Comparison of ENCODE assay signal across 8 cellular contexts in the genomic region with DNA sequence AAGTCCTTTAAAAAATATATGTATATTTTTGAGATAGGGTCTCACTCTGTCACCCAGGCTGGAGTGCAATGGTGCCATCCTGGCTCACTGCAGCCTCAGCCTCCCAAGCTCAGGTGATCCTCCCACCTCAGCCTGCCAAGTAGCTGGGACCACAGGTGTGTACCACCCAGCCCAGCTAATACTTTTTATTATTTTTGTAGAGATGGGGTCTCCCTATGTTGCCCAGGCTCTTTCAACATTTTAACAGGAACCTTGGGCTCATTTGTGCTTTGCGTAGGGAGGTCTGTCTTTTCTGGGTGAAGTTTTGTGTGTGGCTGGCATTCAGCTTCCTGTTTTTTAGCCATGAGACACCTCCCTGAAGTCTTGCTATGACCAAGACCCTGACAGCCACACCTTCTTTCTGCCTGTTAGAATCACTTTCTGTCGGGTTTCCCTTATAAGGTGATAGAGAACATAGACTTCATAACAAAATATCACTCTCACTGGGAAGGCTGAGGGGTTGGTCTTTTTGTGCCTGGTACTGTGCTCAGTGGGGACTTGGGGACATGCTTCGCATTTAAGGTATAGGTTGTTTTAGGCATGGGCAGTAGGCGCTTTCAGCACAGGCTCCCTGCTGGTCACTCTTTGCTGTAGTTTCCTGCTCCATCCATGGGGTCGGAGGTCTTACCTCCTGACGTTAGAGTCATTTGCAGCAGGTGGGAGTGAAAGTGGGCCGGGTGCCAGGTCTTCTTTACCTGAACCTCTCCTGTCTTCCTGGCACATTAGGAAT. TPM values are rescaled to one million over a fixed set of nuclear protein-coding genes. Genes with fewer than 3 reads are reported as not detected.
DNase-seq lines count a peak whose midpoint lies in the region; ATAC-seq and TF ChIP-seq lines count a peak whose summit lies in the region.

No MANE protein-coding gene starts in this region.

- H3K9me3 Mint-ChIP-seq in stimulated activated effector memory CD8-positive, alpha-beta T cell treated with anti-CD3 and anti-CD28 coated beads, Interleukin-12 subunit alpha, Interleukin-12 subunit beta, amount 100 ng/mL, for 72 hours = no peaks in the 10 kb centered on the region
- H3K9me3 Mint-ChIP-seq in progenitor cell of endocrine pancreas (ENCODE audit: low read depth) = no peaks in the 10 kb centered on the region

- no peak for TF ChIP-seq CTCF in progenitor cell of endocrine pancreas (IDR thresholded peaks at IDR 0.05; ENCODE audit: unreplicated experiment)

- ATAC-seq in HG02943 (IDR thresholded peaks at IDR 0.05; ENCODE audit: low read depth, unreplicated experiment) (peak; percentile 57), T-helper 17 cell (peak; percentile 32)
- peak; percentile 79 for ATAC-seq in stimulated activated effector memory CD8-positive, alpha-beta T cell treated with anti-CD3 and anti-CD28 coated beads, Interleukin-12 subunit alpha, Interleukin-12 subunit beta, amount 100 ng/mL, for 72 hours

- no peak overlapping the region for H3K4me3 Mint-ChIP-seq in T-helper 17 cell
- no peak overlapping the region for H3K4me3 Mint-ChIP-seq in stimulated activated effector memory CD8-positive, alpha-beta T cell treated with anti-CD3 and anti-CD28 coated beads, Interleukin-12 subunit alpha, Interleukin-12 subunit beta, amount 100 ng/mL, for 72 hours
- H3K4me3 Mint-ChIP-seq in progenitor cell of endocrine pancreas (ENCODE audit: low read depth) = no peak overlapping the region

- H3K9me3 ChIP-seq in T-helper 17 cell (ENCODE audit: control insufficient read depth, low read length, poor library complexity, severe bottlenecking) = no peaks in the 10 kb centered on the region

- DNase-seq in GM19240 (ENCODE audit: insufficient read length, low spot score) = peak; percentile 70
- no peak for DNase-seq in T-helper 17 cell
- DNase-seq in stimulated activated effector memory CD8-positive, alpha-beta T cell treated with anti-CD3 and anti-CD28 coated beads, Interleukin-12 subunit alpha, Interleukin-12 subunit beta, amount 100 ng/mL, for 72 hours (ENCODE audit: low spot score in 2 of 2) = no peak
- DNase-seq in ureter (ENCODE audit: low spot score) = no peak
- no peak for DNase-seq in progenitor cell of endocrine pancreas (ENCODE audit: low spot score, unreplicated experiment)
- no peak for DNase-seq in activated CD4-positive, CD25-positive, alpha-beta regulatory T cell (lab: John Stamatoyannopoulos, UW)
- no peak for DNase-seq in SHP77 (lab: John Stamatoyannopoulos, UW)

- H3K4me1 Mint-ChIP-seq in T-helper 17 cell = peaks cover 7% of the 10 kb centered on the region
- H3K4me1 Mint-ChIP-seq in stimulated activated effector memory CD8-positive, alpha-beta T cell treated with anti-CD3 and anti-CD28 coated beads, Interleukin-12 subunit alpha, Interleukin-12 subunit beta, amount 100 ng/mL, for 72 hours = peaks cover 22% of the 10 kb centered on the region
- peaks cover 12% of the 10 kb centered on the region for H3K4me1 Mint-ChIP-seq in progenitor cell of endocrine pancreas (ENCODE audit: low read depth)

- H3K27me3 Mint-ChIP-seq in T-helper 17 cell = peaks cover 90% of the 10 kb centered on the region
- H3K27me3 Mint-ChIP-seq in progenitor cell of endocrine pancreas = peaks cover 71% of the 10 kb centered on the region

- H3K27ac Mint-ChIP-seq in T-helper 17 cell = no peak overlapping the region
- H3K27ac Mint-ChIP-seq in stimulated activated effector memory CD8-positive, alpha-beta T cell treated with anti-CD3 and anti-CD28 coated beads, Interleukin-12 subunit alpha, Interleukin-12 subunit beta, amount 100 ng/mL, for 72 hours = no peak overlapping the region
- no peak overlapping the region for H3K27ac Mint-ChIP-seq in progenitor cell of endocrine pancreas

- H3K36me3 Mint-ChIP-seq in T-helper 17 cell (ENCODE audit: low read depth) (peaks cover 5% of the 10 kb centered on the region), progenitor cell of endocrine pancreas (ENCODE audit: insufficient read depth) (no peaks in the 10 kb centered on the region)
- no peaks in the 10 kb centered on the region for H3K36me3 Mint-ChIP-seq in stimulated activated effector memory CD8-positive, alpha-beta T cell treated with anti-CD3 and anti-CD28 coated beads, Interleukin-12 subunit alpha, Interleukin-12 subunit beta, amount 100 ng/mL, for 72 hours

RNA-seq across cellular contexts. Expression of a gene that starts 3.4 kb away (rescaled TPM):
- total RNA-seq in T-helper 17 cell (10 to 100 TPM in 1 of 2 donors, 1 to 10 TPM in 1; 2.9 to 15.6 TPM), ureter (46.0 TPM), progenitor cell of endocrine pancreas (2.9 and 5.2 TPM in 2 replicates)
